In the genomic region with DNA sequence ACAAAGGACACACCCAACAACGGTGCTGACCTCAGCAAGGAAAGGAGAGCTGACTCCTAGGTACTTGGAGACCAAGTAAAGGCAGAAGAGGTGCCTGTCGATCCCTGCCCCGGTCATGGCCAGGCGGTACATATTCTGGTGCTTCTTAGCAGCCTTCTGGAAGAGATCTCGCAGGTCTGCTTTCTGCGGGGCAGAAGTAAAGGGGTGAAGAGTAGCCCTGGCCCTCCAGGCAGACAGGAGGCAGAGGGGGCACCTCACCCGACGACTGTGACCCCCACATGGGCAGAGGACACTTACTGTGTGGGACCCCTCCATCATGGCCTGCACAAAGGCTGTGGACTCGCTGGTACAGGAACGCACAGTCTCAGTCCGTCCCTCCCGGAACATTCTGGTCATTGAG, we compare ENCODE assay signal across 29 cellular contexts. TPM values are rescaled to one million over a fixed set of nuclear protein-coding genes. Genes with fewer than 3 reads are reported as not detected.
"Had no signal": no experiment of that assay in that cellular context is flagged by ENCODE, and none has a peak within 500 bp of the region (broad histone marks: within the 10 kb centered on the region; RNA-seq: fewer than 3 reads in every experiment).

No MANE protein-coding gene starts in this region.

- H3K27ac ChIP-seq: gastroesophageal sphincter, hepatocyte, parathyroid adenoma, suprapubic skin, tibial nerve had no signal

- H3K27me3 ChIP-seq: gastroesophageal sphincter, hepatocyte, suprapubic skin, tibial nerve had no signal

- H3K4me1 ChIP-seq: gastroesophageal sphincter, suprapubic skin, tibial nerve had no signal

- DNase-seq: activated B cell treated with CpG ODN at 0.5 μM for 24 hours; activated CD4-positive, alpha-beta T cell treated with anti-CD3 and anti-CD28 coated beads for 4 hours; activated CD4-positive, alpha-beta T cell treated with anti-CD3 and anti-CD28 coated beads, Interleukin-2, amount 50 U/mL, for 4 hours; activated naive CD4-positive, alpha-beta T cell; activated T-cell treated with anti-CD3 and anti-CD28 coated beads for 4 hours; activated T-cell treated with anti-CD3 and anti-CD28 coated beads, Interleukin-2, amount 50 U/mL, for 72 hours; effector memory CD8-positive, alpha-beta T cell; islet precursor cell; left cardiac atrium; left ventricle myocardium superior; midbrain; naive thymus-derived CD4-positive, alpha-beta T cell; stimulated activated CD4-positive, alpha-beta T cell treated with anti-CD3 and anti-CD28 coated beads, Interleukin-1b, Interleukin-23, amount 100 ng/mL, for 48 hours; stimulated activated CD4-positive, alpha-beta T cell treated with anti-CD3 and anti-CD28 coated beads, Interleukin-4, amount 100 ng/mL, for 4 hours; stimulated activated CD8-positive, alpha-beta memory T cell treated with anti-CD3 and anti-CD28 coated beads, Interleukin-4, amount 100 ng/mL, for 48 hours; stimulated activated naive CD8-positive, alpha-beta T cell treated with anti-CD3 and anti-CD28 coated beads, Interleukin-15, amount 100 ng/mL, for 72 hours had no signal

- H3K4me1 Mint-ChIP-seq: stimulated activated naive CD8-positive, alpha-beta T cell treated with anti-CD3 and anti-CD28 coated beads, Interleukin-15, amount 100 ng/mL, for 72 hours had no signal

- ATAC-seq: activated naive CD4-positive, alpha-beta T cell treated with anti-CD3 and anti-CD28 coated beads, Interleukin-2, amount 50 U/mL, for 72 hours; activated T-cell treated with anti-CD3 and anti-CD28 coated beads, Interleukin-2, amount 50 U/mL, for 72 hours; effector memory CD8-positive, alpha-beta T cell; gastroesophageal sphincter; naive thymus-derived CD4-positive, alpha-beta T cell; stimulated activated memory B cell treated with anti-CD40 and anti-IgM and Interleukin-4, amounts not matched to agents 10 μg/mL and 1 μg/mL and 100 μg/mL, for 72 hours; stimulated activated naive CD8-positive, alpha-beta T cell treated with anti-CD3 and anti-CD28 coated beads, Interleukin-15, amount 100 ng/mL, for 72 hours had no signal

- H3K9me3 ChIP-seq: gastroesophageal sphincter, suprapubic skin, tibial nerve had no signal

- H3K4me3 ChIP-seq: gastroesophageal sphincter, hepatocyte, smooth muscle cell, suprapubic skin, tibial nerve had no signal

- H3K9me3 Mint-ChIP-seq: activated B cell treated with CpG ODN at 0.5 μM for 24 hours; activated naive CD4-positive, alpha-beta T cell treated with anti-CD3 and anti-CD28 coated beads, Interleukin-2, amount 50 U/mL, for 72 hours; activated T-cell treated with anti-CD3 and anti-CD28 coated beads, Interleukin-2, amount 50 U/mL, for 72 hours; effector memory CD8-positive, alpha-beta T cell; naive thymus-derived CD4-positive, alpha-beta T cell; stimulated activated memory B cell treated with anti-CD40 and anti-IgM and Interleukin-4, amounts not matched to agents 10 μg/mL and 1 μg/mL and 100 μg/mL, for 72 hours; stimulated activated naive CD8-positive, alpha-beta T cell treated with anti-CD3 and anti-CD28 coated beads, Interleukin-15, amount 100 ng/mL, for 72 hours had no signal

- H3K27me3 Mint-ChIP-seq: activated B cell treated with CpG ODN at 0.5 μM for 24 hours; effector memory CD8-positive, alpha-beta T cell; naive thymus-derived CD4-positive, alpha-beta T cell; stimulated activated memory B cell treated with anti-CD40 and anti-IgM and Interleukin-4, amounts not matched to agents 10 μg/mL and 1 μg/mL and 100 μg/mL, for 72 hours; stimulated activated naive CD8-positive, alpha-beta T cell treated with anti-CD3 and anti-CD28 coated beads, Interleukin-15, amount 100 ng/mL, for 72 hours had no signal

- H3K4me3 Mint-ChIP-seq: activated B cell treated with CpG ODN at 0.5 μM for 24 hours; activated T-cell treated with anti-CD3 and anti-CD28 coated beads, Interleukin-2, amount 50 U/mL, for 72 hours; effector memory CD8-positive, alpha-beta T cell; naive thymus-derived CD4-positive, alpha-beta T cell; stimulated activated memory B cell treated with anti-CD40 and anti-IgM and Interleukin-4, amounts not matched to agents 10 μg/mL and 1 μg/mL and 100 μg/mL, for 72 hours; stimulated activated naive CD8-positive, alpha-beta T cell treated with anti-CD3 and anti-CD28 coated beads, Interleukin-15, amount 100 ng/mL, for 72 hours had no signal

- H3K79me2 ChIP-seq: hepatocyte, parathyroid adenoma had no signal

- H3K27ac Mint-ChIP-seq: activated B cell treated with CpG ODN at 0.5 μM for 24 hours; activated T-cell treated with anti-CD3 and anti-CD28 coated beads, Interleukin-2, amount 50 U/mL, for 72 hours; effector memory CD8-positive, alpha-beta T cell; naive thymus-derived CD4-positive, alpha-beta T cell; stimulated activated memory B cell treated with anti-CD40 and anti-IgM and Interleukin-4, amounts not matched to agents 10 μg/mL and 1 μg/mL and 100 μg/mL, for 72 hours had no signal

- H2AFZ ChIP-seq: hepatocyte, parathyroid adenoma had no signal

- H3K4me2 ChIP-seq: hepatocyte, smooth muscle cell had no signal

RNA-seq across cellular contexts. Expression of gene SYCE3, which starts 8.1 kb away (rescaled TPM):
- total RNA-seq: activated B cell treated with CpG ODN at 0.5 μM for 24 hours; dermis microvascular lymphatic vessel endothelial cell; endothelial cell of umbilical vein; fibroblast of villous mesenchyme; gastroesophageal sphincter; hepatocyte; left cardiac atrium; left ventricle myocardium superior; naive thymus-derived CD4-positive, alpha-beta T cell; smooth muscle cell; suprapubic skin; T-helper 2 cell treated with Interferon-gamma antibody and Interleukin-4, amounts not matched to agents 100 ng/mL and 5 ng/mL, for 36 hours; tibial nerve; ureter had no signal

RNA-seq across cellular contexts. Expression of gene KLHDC7B, which starts 25.2 kb away (rescaled TPM):
- total RNA-seq: dermis microvascular lymphatic vessel endothelial cell, endothelial cell of umbilical vein, fibroblast of villous mesenchyme, left ventricle myocardium superior had no signal
